ENCODE assay signal across 18 cellular contexts in genomic region chr22:23210428-23211170, GRCh38.
"Had no signal": no experiment of that assay in that cellular context is flagged by ENCODE, and none has a peak within 500 bp of the region (broad histone marks: within the 10 kb centered on the region; RNA-seq: fewer than 3 reads in every experiment).

No MANE protein-coding gene starts in this region.

- H3K27me3 Mint-ChIP-seq: activated naive CD8-positive, alpha-beta T cell treated with anti-CD3 and anti-CD28 coated beads, Interleukin-2, amount 10 ng/mL, durations not matched to agents 7 days and 5 days had no signal

- H3K36me3 ChIP-seq: ascending aorta, cardiac muscle cell, colonic mucosa, thoracic aorta had no signal

- H3K9me3 ChIP-seq: ascending aorta, colonic mucosa, gastroesophageal sphincter, stomach, thoracic aorta had no signal

- H3K4me3 ChIP-seq: ascending aorta, cardiac muscle cell, colonic mucosa, gastroesophageal sphincter, hepatocyte, stomach, thoracic aorta had no signal

- H3K4me1 ChIP-seq: colonic mucosa, parathyroid adenoma had no signal

- H2AFZ ChIP-seq: hepatocyte, parathyroid adenoma had no signal

- H3K27ac ChIP-seq: colonic mucosa, gastroesophageal sphincter, hepatocyte, parathyroid adenoma, stomach, thoracic aorta, VCaP had no signal

- DNase-seq: activated CD4-positive, alpha-beta T cell treated with anti-CD3 and anti-CD28 coated beads for 4 hours; activated CD8-positive, alpha-beta memory T cell treated with anti-CD3 and anti-CD28 coated beads for 24 hours; activated effector memory CD4-positive, alpha-beta T cell treated with Interleukin-2 at 50 U/mL for 16 hours; activated naive CD8-positive, alpha-beta T cell treated with anti-CD3 and anti-CD28 coated beads, Interleukin-2, amount 10 ng/mL, durations not matched to agents 7 days and 5 days; activated T-cell treated with anti-CD3 and anti-CD28 coated beads for 4 hours; colonic mucosa; kidney glomerular epithelial cell; stimulated activated CD4-positive, alpha-beta T cell treated with anti-CD3 and anti-CD28 coated beads, Interleukin-4, amount 100 ng/mL, for 1 hour; stimulated activated CD8-positive, alpha-beta memory T cell treated with anti-CD3 and anti-CD28 coated beads, Interleukin-4, amount 100 ng/mL, for 48 hours; stomach; T1000 had no signal

- ATAC-seq: gastroesophageal sphincter had no signal

- H3K27me3 ChIP-seq: ascending aorta, cardiac muscle cell, colonic mucosa, gastroesophageal sphincter, hepatocyte, stomach had no signal

- H3K9me3 Mint-ChIP-seq: activated naive CD8-positive, alpha-beta T cell treated with anti-CD3 and anti-CD28 coated beads, Interleukin-2, amount 10 ng/mL, durations not matched to agents 7 days and 5 days had no signal

- H3K4me3 Mint-ChIP-seq: activated naive CD8-positive, alpha-beta T cell treated with anti-CD3 and anti-CD28 coated beads, Interleukin-2, amount 10 ng/mL, durations not matched to agents 7 days and 5 days had no signal

- H3K27ac Mint-ChIP-seq: activated naive CD8-positive, alpha-beta T cell treated with anti-CD3 and anti-CD28 coated beads, Interleukin-2, amount 10 ng/mL, durations not matched to agents 7 days and 5 days had no signal

- H3K9ac ChIP-seq: parathyroid adenoma had no signal

- H3K4me2 ChIP-seq: hepatocyte had no signal
